8 cellular contexts compared by ENCODE assay signal in the genomic region with DNA sequence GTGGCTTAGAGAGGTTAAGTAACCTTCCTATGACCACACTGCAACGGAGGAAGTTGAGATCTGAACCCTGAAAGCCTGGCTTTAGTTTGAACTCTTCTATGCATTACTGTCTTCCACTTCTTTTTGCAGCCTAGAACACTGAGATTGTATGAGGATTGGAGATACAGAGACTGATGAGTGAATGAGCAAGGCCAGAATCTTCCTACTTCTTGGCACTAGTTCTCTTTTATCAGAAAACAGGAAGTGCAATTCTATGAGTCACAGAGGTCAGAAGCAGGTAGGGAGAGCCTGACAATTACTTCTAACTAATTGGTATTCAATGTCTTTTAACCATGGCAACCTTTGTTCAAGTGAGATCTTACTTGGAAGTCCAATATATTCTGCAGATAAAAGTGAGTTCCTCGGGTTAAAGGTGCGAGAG.
DNase-seq lines count a peak whose midpoint lies in the region; ATAC-seq lines count a peak whose summit lies in the region.
"Had no signal": no experiment of that assay in that cellular context is flagged by ENCODE, and none has a peak within 500 bp of the region (broad histone marks: within the 10 kb centered on the region; RNA-seq: fewer than 3 reads in every experiment).

No MANE protein-coding gene starts in this region.

- peak; percentile 35 for DNase-seq in SW480 (ENCODE audit: low spot score)
- no peak for DNase-seq in natural killer cell treated with Interleukin-12 subunit alpha and Interleukin-12 subunit beta and Interleukin-15 and Interleukin-18, amount 100 ng/mL, for 72 hours (ENCODE audit: low spot score)
- DNase-seq in central memory CD4-positive, alpha-beta T cell, result no peak
- DNase-seq in stimulated activated CD4-positive, alpha-beta T cell treated with anti-CD3 and anti-CD28 coated beads, Interleukin-15, amount 100 ng/mL, for 24 hours, result no peak
- DNase-seq in sciatic nerve (ENCODE audit: low spot score), result no peak

- ATAC-seq in GM18868 (IDR thresholded peaks at IDR 0.05; ENCODE audit: unreplicated experiment), result peak; percentile 59
- ATAC-seq in HG03045 (IDR thresholded peaks at IDR 0.05; ENCODE audit: unreplicated experiment), result peak; percentile 46
- ATAC-seq in natural killer cell treated with Interleukin-12 subunit alpha and Interleukin-12 subunit beta and Interleukin-15 and Interleukin-18, amount 100 ng/mL, for 72 hours, result peak; percentile 34 to 50
- no peak for ATAC-seq in sciatic nerve

- peak overlapping the region; percentile 43 for H3K4me3 Mint-ChIP-seq in natural killer cell treated with Interleukin-12 subunit alpha and Interleukin-12 subunit beta and Interleukin-15 and Interleukin-18, amount 100 ng/mL, for 72 hours
- H3K4me3 Mint-ChIP-seq: nephron had no signal

- H3K9me3 Mint-ChIP-seq in natural killer cell treated with Interleukin-12 subunit alpha and Interleukin-12 subunit beta and Interleukin-15 and Interleukin-18, amount 100 ng/mL, for 72 hours, result no peaks in the 10 kb centered on the region
- H3K9me3 Mint-ChIP-seq: nephron had no signal

- H3K36me3 Mint-ChIP-seq in natural killer cell treated with Interleukin-12 subunit alpha and Interleukin-12 subunit beta and Interleukin-15 and Interleukin-18, amount 100 ng/mL, for 72 hours, result no peaks in the 10 kb centered on the region

- H3K4me1 Mint-ChIP-seq in natural killer cell treated with Interleukin-12 subunit alpha and Interleukin-12 subunit beta and Interleukin-15 and Interleukin-18, amount 100 ng/mL, for 72 hours (ENCODE audit: low read depth in 2 of 2), result peaks cover 11 to 12% of the 10 kb centered on the region in 2 donors

- intact Hi-C loops in sciatic nerve (cut with DNase I), result no loop called here

- H3K27ac Mint-ChIP-seq in natural killer cell treated with Interleukin-12 subunit alpha and Interleukin-12 subunit beta and Interleukin-15 and Interleukin-18, amount 100 ng/mL, for 72 hours, result peak overlapping the region; percentile 56 to 68
- H3K27ac Mint-ChIP-seq: nephron had no signal

- peaks cover 0 to 4% of the 10 kb centered on the region in 2 donors for H3K27me3 Mint-ChIP-seq in natural killer cell treated with Interleukin-12 subunit alpha and Interleukin-12 subunit beta and Interleukin-15 and Interleukin-18, amount 100 ng/mL, for 72 hours
